16 cellular contexts compared by ENCODE assay signal in the genomic region with DNA sequence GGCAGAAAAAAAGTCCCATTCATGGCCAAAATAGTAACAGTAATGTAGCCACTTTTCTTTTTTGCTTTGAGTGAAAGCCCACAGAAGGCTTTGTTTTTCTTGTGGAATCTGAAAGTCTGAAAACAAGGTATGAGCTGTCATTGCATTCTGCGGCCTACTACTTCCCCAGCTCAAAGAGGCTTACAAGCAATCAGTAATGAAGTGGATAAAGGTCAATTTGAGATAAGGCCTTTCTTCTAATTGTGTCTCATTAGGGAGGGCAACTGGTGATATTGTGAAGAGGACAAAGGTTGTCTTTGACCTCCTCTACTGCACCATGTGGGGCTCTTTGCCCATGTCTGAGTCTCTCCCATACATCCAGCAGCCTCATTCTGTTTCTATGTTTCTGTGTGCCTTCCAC.
A peak's percentile ranks its signal among the peaks of the same experiment; 100 is the strongest.
DNase-seq lines count a peak whose midpoint lies in the region; ATAC-seq lines count a peak whose summit lies in the region.
"Had no signal": no experiment of that assay in that cellular context is flagged by ENCODE, and none has a peak within 500 bp of the region (broad histone marks: within the 10 kb centered on the region; RNA-seq: fewer than 3 reads in every experiment).

No MANE protein-coding gene starts in this region.

- no peak overlapping the region for H3K4me3 ChIP-seq in mesendoderm (ENCODE audit: low read length)

- no peaks in the 10 kb centered on the region for H3K79me2 ChIP-seq in mesendoderm (ENCODE audit: control insufficient read depth, insufficient read depth, low read length)

- no peak overlapping the region for H4K5ac ChIP-seq in mesendoderm (ENCODE audit: low read length)

- POLR2A ChIA-PET in naive thymus-derived CD8-positive, alpha-beta T cell (lab: Charles Lee), result no interaction called here

- WGBS in mesendoderm (ENCODE audit: extremely low coverage, insufficient coverage, low lambda C conversion rate), result no CpG with 5 or more reads among the region's 1 CpG

- no peaks in the 10 kb centered on the region for H3K27me3 ChIP-seq in mesendoderm (ENCODE audit: insufficient read depth, low read length, poor library complexity)

- no peak overlapping the region for H2BK15ac ChIP-seq in mesendoderm (replicated peaks; ENCODE audit: low read depth)

- H2AK5ac ChIP-seq in mesendoderm (ENCODE audit: low read length), result no peak overlapping the region

- no peaks in the 10 kb centered on the region for H3K36me3 ChIP-seq in mesendoderm (ENCODE audit: control insufficient read depth, insufficient read depth, low read length)

- H3K9me3 Mint-ChIP-seq in naive thymus-derived CD8-positive, alpha-beta T cell, result peaks cover 0 to 9% (median 0%) of the 10 kb centered on the region in 9 donors
- H3K9me3 Mint-ChIP-seq: HFFc6 had no signal

- H3K4ac ChIP-seq in mesendoderm (ENCODE audit: low read depth, low read length), result no peak overlapping the region

- no peak overlapping the region for H3K27ac ChIP-seq in mesendoderm (ENCODE audit: low read depth, low read length)

- no peak overlapping the region for H3K18ac ChIP-seq in mesendoderm (ENCODE audit: low read length)

- H3K79me1 ChIP-seq in mesendoderm (ENCODE audit: low read length), result no peaks in the 10 kb centered on the region

- no peaks in the 10 kb centered on the region for H3K4me1 Mint-ChIP-seq in naive thymus-derived CD8-positive, alpha-beta T cell
- H3K4me1 Mint-ChIP-seq: B cell, CD14-positive monocyte had no signal

- no peak overlapping the region for H3K56ac ChIP-seq in mesendoderm (ENCODE audit: low read length)

- peak; percentile 18 for DNase-seq in NCI-H146 (lab: John Stamatoyannopoulos, UW)
- DNase-seq in astrocyte of the hippocampus (ENCODE audit: low read depth, low spot score), result peak; percentile 10
- peak; percentile 3 for DNase-seq in mesendoderm
- no peak for DNase-seq in MV-4-11 (lab: John Stamatoyannopoulos, UW)
- no peak for DNase-seq in naive thymus-derived CD8-positive, alpha-beta T cell
- no peak for DNase-seq in pons (ENCODE audit: low spot score)
- DNase-seq: Caco-2; CD8-positive, alpha-beta T cell; DND-41; GDM1; HCEC 1CT; HFFc6 had no signal

- no peak for ATAC-seq in naive thymus-derived CD8-positive, alpha-beta T cell
- ATAC-seq in GM18868 (IDR thresholded peaks at IDR 0.05; ENCODE audit: unreplicated experiment), result no peak
- ATAC-seq: CD8-positive, alpha-beta T cell; HepG2 had no signal

- H2BK120ac ChIP-seq in mesendoderm (ENCODE audit: low read depth, low read length), result no peak overlapping the region

- no peak overlapping the region for H3K27ac Mint-ChIP-seq in naive thymus-derived CD8-positive, alpha-beta T cell
- H3K27ac Mint-ChIP-seq: B cell; CD8-positive, alpha-beta T cell; HFFc6 had no signal

- H2BK5ac ChIP-seq in mesendoderm (ENCODE audit: low read length), result no peak overlapping the region

- H3K23ac ChIP-seq in mesendoderm (ENCODE audit: low read length), result no peak overlapping the region

- no peak overlapping the region for H3K9ac ChIP-seq in mesendoderm (ENCODE audit: low read length)

- peaks cover 4 to 17% (median 10%) of the 10 kb centered on the region in 3 donors for H3K36me3 Mint-ChIP-seq in naive thymus-derived CD8-positive, alpha-beta T cell
- H3K36me3 Mint-ChIP-seq: CD14-positive monocyte had no signal

- no peak overlapping the region for H4K8ac ChIP-seq in mesendoderm (ENCODE audit: low read depth, low read length)

- no peaks in the 10 kb centered on the region for H3K27me3 Mint-ChIP-seq in naive thymus-derived CD8-positive, alpha-beta T cell
- H3K27me3 Mint-ChIP-seq: B cell had no signal

- H3K4me2 ChIP-seq in mesendoderm (ENCODE audit: low read length), result no peak overlapping the region

- no peaks in the 10 kb centered on the region for H3K4me1 ChIP-seq in mesendoderm (ENCODE audit: control insufficient read depth, low read depth, low read length)
- H3K4me1 ChIP-seq: Caco-2 had no signal

- no peak overlapping the region for H3K4me3 Mint-ChIP-seq in naive thymus-derived CD8-positive, alpha-beta T cell
- H3K4me3 Mint-ChIP-seq: B cell; CD14-positive monocyte; CD8-positive, alpha-beta T cell; HFFc6 had no signal

Comparison
In these comparisons a context has a peak if more than half of its experiments do, and no peak if none do; other contexts are left out.
1. DNase-seq: peak in NCI-H146 (single experiment), astrocyte of the hippocampus (single experiment) and mesendoderm (single experiment); none in MV-4-11 (single experiment), naive thymus-derived CD8-positive, alpha-beta T cell (0 of 10) and pons (single experiment).